In the genomic region with DNA sequence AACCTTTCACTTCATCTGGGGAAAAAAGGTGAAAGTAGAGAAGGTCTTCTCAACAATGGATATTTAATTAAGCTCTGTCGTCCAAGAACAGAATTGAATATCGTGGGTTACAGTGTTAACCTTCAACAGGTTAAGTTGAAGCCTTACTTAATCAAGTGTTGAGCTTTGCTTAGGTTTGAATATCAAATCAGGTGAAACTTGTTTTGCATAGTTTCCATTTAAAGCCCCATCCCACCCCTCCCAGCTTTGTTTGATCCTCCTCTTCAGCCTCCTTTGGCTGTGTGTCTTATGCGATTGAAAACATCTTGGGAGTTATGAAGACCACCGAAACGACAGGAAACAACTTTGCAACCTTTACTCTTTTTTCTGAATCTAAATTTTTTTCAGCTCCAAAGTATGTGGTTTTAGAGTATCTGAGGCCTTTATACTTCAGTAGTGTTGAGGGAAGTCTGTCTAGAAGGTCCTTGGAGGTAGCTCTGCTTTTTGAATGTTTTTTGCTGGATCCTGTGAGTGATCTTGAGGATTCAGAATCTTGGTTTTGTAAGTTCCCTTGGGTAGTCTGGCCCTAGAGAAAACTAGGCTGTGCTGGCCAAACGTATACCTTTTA, we compare ENCODE assay signal across 20 cellular contexts. TPM values are rescaled to one million over a fixed set of nuclear protein-coding genes. Genes with fewer than 3 reads are reported as not detected.
DNase-seq lines count a peak whose midpoint lies in the region; ATAC-seq, FAIRE-seq and TF ChIP-seq lines count a peak whose summit lies in the region.
"Had no signal": no experiment of that assay in that cellular context is flagged by ENCODE, and none has a peak within 500 bp of the region (broad histone marks: within the 10 kb centered on the region; RNA-seq: fewer than 3 reads in every experiment).

No MANE protein-coding gene starts in this region.

- TF ChIP-seq EP300 in K562 (IDR thresholded peaks at IDR 0.05; ENCODE audit: low read length) = no peak

- H3K36me3 ChIP-seq in K562 (ENCODE audit: control insufficient read depth, insufficient read depth, low read length) (no peaks in the 10 kb centered on the region), vagina (no peaks in the 10 kb centered on the region)

- H3K4me1 ChIP-seq in K562 (replicated peaks in 1 of 2; ENCODE audit: control insufficient read depth in 2 of 2, insufficient read depth in 2 of 2, low read length in 2 of 2) = no peaks in the 10 kb centered on the region
- H3K4me1 ChIP-seq in vagina = no peaks in the 10 kb centered on the region
- H3K4me1 ChIP-seq: BLaER1 had no signal

- peaks cover 8% of the 10 kb centered on the region for H3K9me3 Mint-ChIP-seq in stimulated activated naive CD8-positive, alpha-beta T cell treated with anti-CD3 and anti-CD28 coated beads, Interleukin-15, Interleukin-2, amounts not matched to agents 100 ng/mL and 50 ng/mL, for 24 hours
- H3K9me3 Mint-ChIP-seq in stimulated activated naive CD8-positive, alpha-beta T cell treated with anti-CD3 and anti-CD28 coated beads, Interleukin-15, amount 100 ng/mL, for 72 hours = no peaks in the 10 kb centered on the region

- H3K36me3 Mint-ChIP-seq in stimulated activated naive CD8-positive, alpha-beta T cell treated with anti-CD3 and anti-CD28 coated beads, Interleukin-15, Interleukin-2, amounts not matched to agents 100 ng/mL and 50 ng/mL, for 24 hours (ENCODE audit: low read depth) = peaks cover 23% of the 10 kb centered on the region

- no peak for TF ChIP-seq RAD21 in K562 (CRISPR knock-in tag; conservative IDR thresholded peaks at IDR 0.05 in 1 of 2, IDR thresholded peaks at IDR 0.05 in 1 of 2)

- H3K4me3 Mint-ChIP-seq in stimulated activated naive CD8-positive, alpha-beta T cell treated with anti-CD3 and anti-CD28 coated beads, Interleukin-15, Interleukin-2, amounts not matched to agents 100 ng/mL and 50 ng/mL, for 24 hours = no peak overlapping the region
- H3K4me3 Mint-ChIP-seq in stimulated activated naive CD8-positive, alpha-beta T cell treated with anti-CD3 and anti-CD28 coated beads, Interleukin-15, amount 100 ng/mL, for 72 hours = no peak overlapping the region

- H3K9me3 ChIP-seq in K562 (replicated peaks; ENCODE audit: control insufficient read depth, insufficient read depth, low read depth, low read length) (no peaks in the 10 kb centered on the region), vagina (no peaks in the 10 kb centered on the region)

- POLR2A ChIA-PET in K562 (lab: Yijun Ruan, JAX) = no interaction called here

- TF ChIP-seq CTCF in K562 (IDR thresholded peaks at IDR 0.05 in 2 of 3, conservative IDR thresholded peaks at IDR 0.05 in 1 of 3; ENCODE audit: insufficient read depth in 2 of 3, low read depth in 1 of 3, low read length in 3 of 3) (no peak), vagina (IDR thresholded peaks at IDR 0.05) (no peak)

- DNase-seq in stimulated activated naive CD8-positive, alpha-beta T cell treated with anti-CD3 and anti-CD28 coated beads, Interleukin-15, amount 100 ng/mL, for 72 hours = no peak
- DNase-seq in NCI-H526 treated with DMSO at 0.1 percent for 48 hours (lab: John Stamatoyannopoulos, UW) (peak; percentile 71), K562 (ENCODE audit: extremely low read depth in 1 of 4, low spot score in 3 of 4) (no peak), vagina (ENCODE audit: extremely low spot score in 2 of 2) (no peak), HuH-7.5 (ENCODE audit: low spot score) (no peak)
- DNase-seq: DMS53, GDM1, IMR-90, NCI-H1105 treated with DMSO at 0.1 percent for 48 hours, NCI-H2081, NCI-H2171 treated with DMSO at 0.1 percent for 48 hours, NCI-H524 treated with DMSO at 0.1 percent for 48 hours, SHP77 had no signal

- H3K4me3 ChIP-seq in K562 = no peak overlapping the region
- no peak overlapping the region for H3K4me3 ChIP-seq in vagina
- H3K4me3 ChIP-seq: BLaER1 had no signal

- no peaks in the 10 kb centered on the region for H4K20me1 ChIP-seq in K562 (replicated peaks; ENCODE audit: control insufficient read depth, insufficient read depth, low read length)
- H4K20me1 ChIP-seq: BLaER1 had no signal

- intact Hi-C loops in K562 (cut with micrococcal nuclease) = no loop called here
- intact Hi-C loops in vagina (cut with DNase I) = no loop called here

- H2AFZ ChIP-seq in K562 (ENCODE audit: low read depth, low read length) = no peak overlapping the region

- FAIRE-seq in K562 (lab: Jason Lieb, UNC) = peak; percentile 37
- FAIRE-seq: D721Med, GM19239, H1, HTR-8/SVneo had no signal

- in situ Hi-C loops in K562 (cut with MboI) = no loop called here

- H3K27ac Mint-ChIP-seq in stimulated activated naive CD8-positive, alpha-beta T cell treated with anti-CD3 and anti-CD28 coated beads, Interleukin-15, Interleukin-2, amounts not matched to agents 100 ng/mL and 50 ng/mL, for 24 hours = peak overlapping the region; percentile 67
- peak overlapping the region in 1 of 2 donors; percentile 85 for H3K27ac Mint-ChIP-seq in stimulated activated naive CD8-positive, alpha-beta T cell treated with anti-CD3 and anti-CD28 coated beads, Interleukin-15, amount 100 ng/mL, for 72 hours

- H3K4me1 Mint-ChIP-seq in stimulated activated naive CD8-positive, alpha-beta T cell treated with anti-CD3 and anti-CD28 coated beads, Interleukin-15, Interleukin-2, amounts not matched to agents 100 ng/mL and 50 ng/mL, for 24 hours (ENCODE audit: low read depth) = peaks cover 38% of the 10 kb centered on the region
- H3K4me1 Mint-ChIP-seq in stimulated activated naive CD8-positive, alpha-beta T cell treated with anti-CD3 and anti-CD28 coated beads, Interleukin-15, amount 100 ng/mL, for 72 hours = peaks cover 41% of the 10 kb centered on the region

- TF ChIP-seq POLR2A in K562 (conservative IDR thresholded peaks at IDR 0.05) (no peak), vagina (IDR thresholded peaks at IDR 0.05) (no peak)

- no peaks in the 10 kb centered on the region for H3K27me3 Mint-ChIP-seq in stimulated activated naive CD8-positive, alpha-beta T cell treated with anti-CD3 and anti-CD28 coated beads, Interleukin-15, Interleukin-2, amounts not matched to agents 100 ng/mL and 50 ng/mL, for 24 hours
- H3K27me3 Mint-ChIP-seq in stimulated activated naive CD8-positive, alpha-beta T cell treated with anti-CD3 and anti-CD28 coated beads, Interleukin-15, amount 100 ng/mL, for 72 hours = no peaks in the 10 kb centered on the region

- CTCF ChIA-PET in K562 (lab: Yijun Ruan, JAX; ENCODE audit: low intra/inter-chr PET ratio) = no interaction called here

- no peak overlapping the region for H3K4me2 ChIP-seq in K562 (ENCODE audit: insufficient read depth, low read length)
- H3K4me2 ChIP-seq: BLaER1 had no signal

- H3K27ac ChIP-seq in K562 (ENCODE audit: extremely low read depth, low read depth, low read length) (no peak overlapping the region), vagina (no peak overlapping the region)
- H3K27ac ChIP-seq: BLaER1 had no signal

- ATAC-seq in stimulated activated naive CD8-positive, alpha-beta T cell treated with anti-CD3 and anti-CD28 coated beads, Interleukin-15, amount 100 ng/mL, for 72 hours = no peak
- ATAC-seq in K562 (no peak), GM18907 (IDR thresholded peaks at IDR 0.05; ENCODE audit: unreplicated experiment) (no peak)

- H3K79me2 ChIP-seq in K562 (ENCODE audit: control insufficient read depth, insufficient read depth, low read length) = no peaks in the 10 kb centered on the region

- BruUV-seq in K562 (replicated peaks; lab: Mats Ljungman, UMichigan) = no TSS peak

- 20% methylated on average over 6 of the region's 6 CpGs for WGBS in K562 (ENCODE audit: insufficient coverage, low coverage, missing lambda C conversion rate)

- no peaks in the 10 kb centered on the region for H3K27me3 ChIP-seq in K562 (ENCODE audit: control insufficient read depth in 2 of 2, insufficient read depth in 2 of 2, low read length in 2 of 2)
- H3K27me3 ChIP-seq in vagina = no peaks in the 10 kb centered on the region
- H3K27me3 ChIP-seq: BLaER1 had no signal

- no peak overlapping the region for H3K9ac ChIP-seq in K562 (ENCODE audit: insufficient read depth in 1 of 2, low read depth in 2 of 2, low read length in 2 of 2)
- H3K9ac ChIP-seq: BLaER1 had no signal

- H3K9me1 ChIP-seq in K562 (ENCODE audit: control insufficient read depth, insufficient read depth, low read length) = no peaks in the 10 kb centered on the region

TF ChIP-seq in K562, 482 proteins besides CTCF, POLR2A, EP300 and RAD21:
- no peak for TF ChIP-seq ZNF764 (CRISPR knock-in tag; IDR thresholded peaks at IDR 0.05; ENCODE audit: low read depth)
- no peak for TF ChIP-seq ZKSCAN1 (IDR thresholded peaks at IDR 0.05; ENCODE audit: low read depth, low read length)
- TF ChIP-seq RBM34 (IDR thresholded peaks at IDR 0.05; ENCODE audit: borderline replicate concordance, insufficient read depth, low read length) = no peak
- no peak for TF ChIP-seq KDM5B (IDR thresholded peaks at IDR 0.05; ENCODE audit: insufficient replicate concordance, low read depth, low read length)

RNA-seq across cellular contexts. Expression of gene MCUB, which starts 39.1 kb away (rescaled TPM):
- total RNA-seq in K562 (2011; cell fraction: chromatin; rRNA removed; ENCODE audit: low replicate concordance) = 0.56 and 2.8 TPM in 2 replicates
- 0.66 and 0.67 TPM in 2 replicates for total RNA-seq in K562 (2011; cell fraction: nucleolus; rRNA removed)
- total RNA-seq in K562 (2011; cell fraction: nucleoplasm; rRNA removed) = 1.2 and 1.8 TPM in 2 replicates
- total RNA-seq in K562 (2014; rRNA removed) (5.4 and 13.8 TPM in 2 replicates), K562 (2014; rRNA removed; fragmentation: Illumina TruSeq; extraction: Trizol) (6.4 and 6.6 TPM in 2 replicates), K562 (2015; rRNA removed; fragmentation: Illumina TruSeq; extraction: Trizol) (4.3 and 4.4 TPM in 2 replicates), K562 (2021) (10.6 and 11.8 TPM in 2 replicates), vagina (28.5 TPM)
- polyA plus RNA-seq in K562 (2011; rRNA removed) (4.3 and 6.0 TPM in 2 replicates), K562 (2014; fragmentation: Illumina TruSeq; extraction: Trizol) (4.5 and 4.6 TPM in 2 replicates), K562 (2014; fragmentation: Nextera tagmentation; extraction: Ambion mirVana) (1 to 10 TPM; 1.4 to 1.6 TPM), K562 (2014; rRNA removed) (8.9 and 21.5 TPM in 2 replicates)
- 4.4 and 5.5 TPM in 2 replicates for polyA plus RNA-seq in K562 (2011; cell fraction: cytosol; rRNA removed)
- polyA plus RNA-seq in K562 (2011; cell fraction: nucleus; rRNA removed) = 1.7 and 2.5 TPM in 2 replicates
- polyA plus RNA-seq in K562 (2012) = 8.8 and 11.2 TPM in 2 replicates
- 3.0 and 4.2 TPM in 2 replicates for polyA minus RNA-seq in K562 (2011; rRNA and poly(A)+ RNA removed)
- 1.5 TPM in 1 of 2 replicates, not detected in the other for polyA minus RNA-seq in K562 (2011; cell fraction: cytosol; rRNA and poly(A)+ RNA removed)
- polyA minus RNA-seq in K562 (2011; cell fraction: nucleus; rRNA and poly(A)+ RNA removed) = 0.67 and 0.78 TPM in 2 replicates
